ENCODE assay signal across 19 cellular contexts in the genomic region with DNA sequence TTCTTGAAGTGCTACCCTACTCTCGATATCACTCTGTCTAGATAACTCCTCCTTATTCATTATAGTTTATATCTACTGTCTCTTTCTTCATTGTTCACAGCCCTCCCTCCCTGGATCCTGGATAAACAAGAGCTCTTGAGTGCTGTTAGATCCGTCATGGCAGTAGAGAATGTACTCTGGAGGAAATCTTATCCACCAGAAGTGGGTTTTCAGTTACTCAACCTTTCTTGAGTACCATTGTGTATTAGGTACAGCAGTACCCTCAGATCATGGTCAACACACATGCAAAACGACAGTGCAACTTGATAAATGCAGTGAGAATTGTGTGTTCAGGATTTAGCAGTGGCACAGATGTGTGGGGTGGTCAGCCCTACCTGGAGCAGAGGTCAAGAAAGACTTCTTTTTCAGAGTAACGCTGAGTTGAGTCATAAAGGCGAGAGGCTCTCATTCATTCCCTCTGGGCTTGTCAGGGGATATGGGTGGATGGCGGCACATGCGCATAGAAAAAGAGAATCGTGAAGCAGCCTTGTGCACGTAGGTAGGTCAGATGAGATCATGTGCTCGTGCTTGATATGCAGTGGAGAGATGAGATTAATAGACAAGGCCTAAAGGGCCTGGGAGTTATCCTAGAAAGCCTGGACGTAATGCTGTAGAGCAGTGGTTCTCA.
"Had no signal": no experiment of that assay in that cellular context is flagged by ENCODE, and none has a peak within 500 bp of the region (broad histone marks: within the 10 kb centered on the region; RNA-seq: fewer than 3 reads in every experiment).

No MANE protein-coding gene starts in this region.

- DNase-seq: activated CD4-positive, alpha-beta memory T cell treated with anti-CD3 and anti-CD28 coated beads, Interleukin-2, amount 10 ng/mL, durations not matched to agents 7 days and 5 days; activated CD4-positive, alpha-beta T cell treated with anti-CD3 and anti-CD28 coated beads for 1 hour; activated effector memory CD4-positive, alpha-beta T cell treated with anti-CD3 and anti-CD28 coated beads, Interleukin-2, amount 50 U/mL, for 16 hours; activated T-cell treated with anti-CD3 and anti-CD28 coated beads, Interleukin-2, amount 50 U/mL, for 4 hours; amygdala; body of pancreas; central memory CD4-positive, alpha-beta T cell; effector CD8-positive, alpha-beta T cell; foreskin fibroblast; hypothalamus; kidney; left ventricle myocardium superior; ovary; stimulated activated CD4-positive, alpha-beta T cell treated with anti-CD3 and anti-CD28 coated beads, Interleukin-1b, Interleukin-23, amount 100 ng/mL, for 48 hours; T1000 had no signal

- H3K27ac Mint-ChIP-seq: activated CD4-positive, alpha-beta memory T cell treated with anti-CD3 and anti-CD28 coated beads, Interleukin-2, amount 10 ng/mL, durations not matched to agents 7 days and 5 days; activated naive CD4-positive, alpha-beta T cell treated with anti-CD3 and anti-CD28 coated beads, Interleukin-2, amount 50 U/mL, for 24 hours had no signal

- H3K4me3 ChIP-seq: body of pancreas, ovary, thoracic aorta, vagina had no signal

- H3K9me3 Mint-ChIP-seq: activated CD4-positive, alpha-beta memory T cell treated with anti-CD3 and anti-CD28 coated beads, Interleukin-2, amount 10 ng/mL, durations not matched to agents 7 days and 5 days; activated naive CD4-positive, alpha-beta T cell treated with anti-CD3 and anti-CD28 coated beads, Interleukin-2, amount 50 U/mL, for 24 hours; activated T-cell treated with anti-CD3 and anti-CD28 coated beads, Interleukin-2, amount 50 U/mL, for 4 hours had no signal

- H3K9me3 ChIP-seq: body of pancreas, ovary, thoracic aorta, vagina had no signal

- H3K4me1 Mint-ChIP-seq: activated CD4-positive, alpha-beta memory T cell treated with anti-CD3 and anti-CD28 coated beads, Interleukin-2, amount 10 ng/mL, durations not matched to agents 7 days and 5 days; activated naive CD4-positive, alpha-beta T cell treated with anti-CD3 and anti-CD28 coated beads, Interleukin-2, amount 50 U/mL, for 24 hours had no signal

- ATAC-seq: activated T-cell treated with anti-CD3 and anti-CD28 coated beads, Interleukin-2, amount 50 U/mL, for 4 hours; body of pancreas; left ventricle myocardium superior had no signal

- H3K36me3 ChIP-seq: ovary, thoracic aorta, vagina had no signal

- H3K4me3 Mint-ChIP-seq: activated CD4-positive, alpha-beta memory T cell treated with anti-CD3 and anti-CD28 coated beads, Interleukin-2, amount 10 ng/mL, durations not matched to agents 7 days and 5 days; activated naive CD4-positive, alpha-beta T cell treated with anti-CD3 and anti-CD28 coated beads, Interleukin-2, amount 50 U/mL, for 24 hours; activated T-cell treated with anti-CD3 and anti-CD28 coated beads, Interleukin-2, amount 50 U/mL, for 4 hours; neural crest cell had no signal

- H3K4me1 ChIP-seq: body of pancreas, vagina had no signal

- H3K27ac ChIP-seq: body of pancreas, ovary, thoracic aorta, vagina had no signal

- H3K27me3 ChIP-seq: body of pancreas, ovary, vagina had no signal

- H3K27me3 Mint-ChIP-seq: activated CD4-positive, alpha-beta memory T cell treated with anti-CD3 and anti-CD28 coated beads, Interleukin-2, amount 10 ng/mL, durations not matched to agents 7 days and 5 days; activated naive CD4-positive, alpha-beta T cell treated with anti-CD3 and anti-CD28 coated beads, Interleukin-2, amount 50 U/mL, for 24 hours had no signal
